Comparison of ENCODE assay signal across 23 cellular contexts in the genomic region with DNA sequence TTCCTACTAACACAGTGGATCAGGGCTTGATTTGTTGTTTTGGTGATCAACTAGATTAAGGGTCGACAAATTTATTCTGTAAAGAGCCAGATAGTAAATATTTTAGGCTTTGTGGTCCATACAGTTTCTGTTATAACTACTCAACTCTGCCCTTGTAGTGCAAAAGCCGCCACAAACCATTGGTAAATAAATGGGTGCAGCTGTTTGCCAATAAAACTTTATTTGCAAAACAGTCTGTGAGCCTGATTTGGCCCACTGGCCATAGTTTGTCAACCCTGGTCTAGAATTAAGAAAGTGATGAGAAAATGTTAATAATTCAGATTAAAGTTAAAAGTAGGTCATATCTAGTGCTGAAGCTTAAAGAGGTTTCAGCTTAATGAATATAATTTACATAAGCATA.
"Had no signal": no experiment of that assay in that cellular context is flagged by ENCODE, and none has a peak within 500 bp of the region (broad histone marks: within the 10 kb centered on the region; RNA-seq: fewer than 3 reads in every experiment).

No MANE protein-coding gene starts in this region.

- H3K9me3 ChIP-seq: left ventricle myocardium inferior, mucosa of descending colon, ovary, prostate gland, stomach, testis, thyroid gland, transverse colon, upper lobe of left lung had no signal

- H3K9me3 Mint-ChIP-seq: immature natural killer cell; naive thymus-derived CD4-positive, alpha-beta T cell; natural killer cell treated with Interleukin-12 subunit alpha and Interleukin-12 subunit beta and Interleukin-15 and Interleukin-18, amount 100 ng/mL, for 72 hours; stimulated activated naive B cell treated with anti-CD40 and anti-IgM and Interleukin-4, amounts not matched to agents 10 μg/mL and 1 μg/mL and 100 μg/mL, for 72 hours had no signal

- ATAC-seq: mucosa of descending colon; naive thymus-derived CD4-positive, alpha-beta T cell; natural killer cell treated with Interleukin-12 subunit alpha and Interleukin-12 subunit beta and Interleukin-15 and Interleukin-18, amount 100 ng/mL, for 72 hours; right cardiac atrium; stimulated activated naive B cell treated with anti-CD40 and anti-IgM and Interleukin-4, amounts not matched to agents 10 μg/mL and 1 μg/mL and 100 μg/mL, for 72 hours; stimulated activated naive CD8-positive, alpha-beta T cell treated with anti-CD3 and anti-CD28 coated beads, Interleukin-15, Interleukin-2, amounts not matched to agents 100 U/mL and 50 U/mL, for 24 hours had no signal

- H3K27me3 Mint-ChIP-seq: natural killer cell treated with Interleukin-12 subunit alpha and Interleukin-12 subunit beta and Interleukin-15 and Interleukin-18, amount 100 ng/mL, for 72 hours; stimulated activated naive B cell treated with anti-CD40 and anti-IgM and Interleukin-4, amounts not matched to agents 10 μg/mL and 1 μg/mL and 100 μg/mL, for 72 hours had no signal

- H3K27me3 ChIP-seq: ovary, stomach, testis, thyroid gland, transverse colon, upper lobe of left lung had no signal

- H3K27ac ChIP-seq: left ventricle myocardium inferior, ovary, prostate gland, stomach, testis, thyroid gland, transverse colon, upper lobe of left lung had no signal

- H3K4me3 Mint-ChIP-seq: immature natural killer cell; naive thymus-derived CD4-positive, alpha-beta T cell; natural killer cell treated with Interleukin-12 subunit alpha and Interleukin-12 subunit beta and Interleukin-15 and Interleukin-18, amount 100 ng/mL, for 72 hours; stimulated activated naive B cell treated with anti-CD40 and anti-IgM and Interleukin-4, amounts not matched to agents 10 μg/mL and 1 μg/mL and 100 μg/mL, for 72 hours had no signal

- H3K4me1 ChIP-seq: testis had no signal

- H3K36me3 ChIP-seq: left ventricle myocardium inferior, ovary, prostate gland, stomach, thyroid gland, transverse colon, upper lobe of left lung had no signal

- H3K27ac Mint-ChIP-seq: immature natural killer cell; natural killer cell treated with Interleukin-12 subunit alpha and Interleukin-12 subunit beta and Interleukin-15 and Interleukin-18, amount 100 ng/mL, for 72 hours; stimulated activated naive B cell treated with anti-CD40 and anti-IgM and Interleukin-4, amounts not matched to agents 10 μg/mL and 1 μg/mL and 100 μg/mL, for 72 hours had no signal

- DNase-seq: hypothalamus; immature natural killer cell; islet precursor cell; left ventricle myocardium inferior; midbrain; mucosa of descending colon; naive thymus-derived CD4-positive, alpha-beta T cell; ovary; retina; right cardiac atrium; stimulated activated CD4-positive, alpha-beta T cell treated with anti-CD3 and anti-CD28 coated beads, Interleukin-1b, Interleukin-23, amount 100 ng/mL, for 48 hours; stimulated activated CD4-positive, alpha-beta T cell treated with anti-CD3 and anti-CD28 coated beads, Interleukin-2, amount 100 ng/mL, for 48 hours; stimulated activated naive B cell treated with anti-CD40 and anti-IgM and Interleukin-4, amounts not matched to agents 10 μg/mL and 1 μg/mL and 100 μg/mL, for 72 hours; stimulated activated naive CD8-positive, alpha-beta T cell treated with anti-CD3 and anti-CD28 coated beads, Interleukin-15, Interleukin-2, amounts not matched to agents 100 U/mL and 50 U/mL, for 24 hours; stomach; testis; thyroid gland; transverse colon had no signal

- H3K36me3 Mint-ChIP-seq: immature natural killer cell; naive thymus-derived CD4-positive, alpha-beta T cell; natural killer cell treated with Interleukin-12 subunit alpha and Interleukin-12 subunit beta and Interleukin-15 and Interleukin-18, amount 100 ng/mL, for 72 hours; stimulated activated naive B cell treated with anti-CD40 and anti-IgM and Interleukin-4, amounts not matched to agents 10 μg/mL and 1 μg/mL and 100 μg/mL, for 72 hours had no signal

- H3K4me3 ChIP-seq: left ventricle myocardium inferior, lung, mucosa of descending colon, ovary, prostate gland, smooth muscle cell, stomach, testis, thyroid gland, transverse colon, upper lobe of left lung had no signal

- H3K4me2 ChIP-seq: smooth muscle cell had no signal
